ENCODE assay signal across 8 cellular contexts in genomic region chrX:131746491-131746968, GRCh38.
DNase-seq lines count a peak whose midpoint lies in the region; ATAC-seq and TF ChIP-seq lines count a peak whose summit lies in the region.

No MANE protein-coding gene starts in this region.

- H3K4me1 Mint-ChIP-seq in GM23338: no peaks in the 10 kb centered on the region

- peaks cover 85% of the 10 kb centered on the region for H3K36me3 Mint-ChIP-seq in GM23338 (ENCODE audit: low read depth)

- TF ChIP-seq CTCF in kidney epithelial cell (IDR thresholded peaks at IDR 0.05; ENCODE audit: insufficient read depth, low read length, poor library complexity, severe bottlenecking): peak; percentile 10
- TF ChIP-seq CTCF in GM23338 (conservative IDR thresholded peaks at IDR 0.05; ENCODE audit: low read depth in 2 of 2): peak in 1 of 2 experiments; percentile 12; a peak in 1 of 4 replicates

- H3K9ac ChIP-seq in HUES48 (ENCODE audit: low read depth, low read length): no peak overlapping the region

- peak overlapping the region; percentile 40 for H3K27ac ChIP-seq in HUES48 (ENCODE audit: low read depth, low read length)
- no peak overlapping the region for H3K27ac ChIP-seq in GM23338 (ENCODE audit: low read depth)

- no peaks in the 10 kb centered on the region for H3F3A ChIP-seq in GM23338 (replicated peaks; ENCODE audit: low read depth)

- H3K27ac Mint-ChIP-seq in GM23338: no peak overlapping the region

- no peak overlapping the region for H3K4me2 ChIP-seq in GM23338

- no peaks in the 10 kb centered on the region for H3K79me2 ChIP-seq in GM23338 (replicated peaks; ENCODE audit: insufficient read depth)

- no peaks in the 10 kb centered on the region for H3K9me2 ChIP-seq in GM23338 (ENCODE audit: insufficient read depth)

- no peak overlapping the region for H3K4me3 Mint-ChIP-seq in GM23338

- no peaks in the 10 kb centered on the region for H4K20me1 ChIP-seq in GM23338 (replicated peaks; ENCODE audit: insufficient read depth)

- no peaks in the 10 kb centered on the region; the same call in 2 of the 3 replicates for H3K9me3 Mint-ChIP-seq in GM23338

- H3K27me3 ChIP-seq in HUES48 (ENCODE audit: control insufficient read depth, insufficient read depth, low read length) (no peaks in the 10 kb centered on the region), kidney epithelial cell (ENCODE audit: control insufficient read depth, insufficient read depth, low read length) (no peaks in the 10 kb centered on the region), GM23338 (ENCODE audit: insufficient read depth) (no peaks in the 10 kb centered on the region)

- H2AFZ ChIP-seq in GM23338: no peak overlapping the region

- H3K9me3 ChIP-seq in HUES48 (ENCODE audit: control insufficient read depth, insufficient read depth, low read length): peaks cover 6% of the 10 kb centered on the region; the same call in 1 of the 2 replicates

- ATAC-seq in HG03280 (IDR thresholded peaks at IDR 0.05; ENCODE audit: unreplicated experiment) (no peak), HG02973 (IDR thresholded peaks at IDR 0.05; ENCODE audit: unreplicated experiment) (no peak), GM23338 (no peak)

- H3K36me3 ChIP-seq in HUES48 (ENCODE audit: control insufficient read depth, insufficient read depth, low read length): peaks cover 94% of the 10 kb centered on the region
- no peaks in the 10 kb centered on the region for H3K36me3 ChIP-seq in kidney epithelial cell (ENCODE audit: control insufficient read depth, insufficient read depth, low read length)
- H3K36me3 ChIP-seq in GM23338 (ENCODE audit: insufficient read depth): peaks cover 16% of the 10 kb centered on the region

- H3K4me3 ChIP-seq in HUES48 (ENCODE audit: low read depth, low read length) (no peak overlapping the region), kidney epithelial cell (ENCODE audit: low read depth, low read length) (peak overlapping the region; percentile 26), GM23338 (no peak overlapping the region)

- H3K4me1 ChIP-seq in HUES48 (ENCODE audit: control insufficient read depth, insufficient read depth, low read length): no peaks in the 10 kb centered on the region
- H3K4me1 ChIP-seq in GM23338 (ENCODE audit: insufficient read depth): no peaks in the 10 kb centered on the region

- H3K27me3 Mint-ChIP-seq in GM23338 (ENCODE audit: insufficient read depth, low read depth, poor library complexity): no peaks in the 10 kb centered on the region

- peak; percentile 5 for DNase-seq in NCI-H82 (lab: John Stamatoyannopoulos, UW)
- DNase-seq in NCI-H82 treated with DMSO at 0.1 percent for 48 hours (lab: John Stamatoyannopoulos, UW; ENCODE audit: unreplicated experiment): no peak
- peak; percentile 80 for DNase-seq in T follicular helper cell (ENCODE audit: low read depth)
- DNase-seq in kidney epithelial cell (ENCODE audit: low read depth): no peak
- DNase-seq in GM23338 (ENCODE audit: low spot score): no peak

TF ChIP-seq in GM23338, 12 proteins besides CTCF, POLR2A, EP300 and RAD21 (continues in another document):
- TF ChIP-seq ZNF462 (CRISPR knock-in tag; IDR thresholded peaks at IDR 0.05): no peak
- no peak for TF ChIP-seq EZH2phosphoT487 (IDR thresholded peaks at IDR 0.05; ENCODE audit: unreplicated experiment)
- no peak for TF ChIP-seq NANOG (IDR thresholded peaks at IDR 0.05; ENCODE audit: borderline replicate concordance)
- no peak for TF ChIP-seq POLR2AphosphoS5 (IDR thresholded peaks at IDR 0.05; ENCODE audit: low read depth)
- TF ChIP-seq ZNF114 (CRISPR knock-in tag; IDR thresholded peaks at IDR 0.05): no peak
- TF ChIP-seq CREB1 (CRISPR knock-in tag; IDR thresholded peaks at IDR 0.05; ENCODE audit: low read depth): no peak
- no peak for TF ChIP-seq ZNF331 (CRISPR knock-in tag; IDR thresholded peaks at IDR 0.05; ENCODE audit: low read depth)
- no peak for TF ChIP-seq JUNB (IDR thresholded peaks at IDR 0.05; ENCODE audit: unreplicated experiment)
- TF ChIP-seq, protein P1, sequence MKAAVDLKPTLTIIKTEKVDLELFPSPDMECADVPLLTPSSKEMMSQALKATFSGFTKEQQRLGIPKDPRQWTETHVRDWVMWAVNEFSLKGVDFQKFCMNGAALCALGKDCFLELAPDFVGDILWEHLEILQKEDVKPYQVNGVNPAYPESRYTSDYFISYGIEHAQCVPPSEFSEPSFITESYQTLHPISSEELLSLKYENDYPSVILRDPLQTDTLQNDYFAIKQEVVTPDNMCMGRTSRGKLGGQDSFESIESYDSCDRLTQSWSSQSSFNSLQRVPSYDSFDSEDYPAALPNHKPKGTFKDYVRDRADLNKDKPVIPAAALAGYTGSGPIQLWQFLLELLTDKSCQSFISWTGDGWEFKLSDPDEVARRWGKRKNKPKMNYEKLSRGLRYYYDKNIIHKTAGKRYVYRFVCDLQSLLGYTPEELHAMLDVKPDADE (IDR thresholded peaks at IDR 0.05): no peak
- TF ChIP-seq STAT1 (IDR thresholded peaks at IDR 0.05; ENCODE audit: unreplicated experiment): no peak
- TF ChIP-seq EZH2 (IDR thresholded peaks at IDR 0.05; ENCODE audit: low read depth, unreplicated experiment): no peak

Comparison
In these comparisons a context has a peak if more than half of its experiments do, and no peak if none do; other contexts are left out.
1. DNase-seq: peak in NCI-H82 (single experiment) and T follicular helper cell (single experiment); none in NCI-H82 treated with DMSO at 0.1 percent for 48 hours (single experiment), kidney epithelial cell (single experiment) and GM23338 (single experiment).